Comparison of ENCODE assay signal across 18 cellular contexts in the genomic region with DNA sequence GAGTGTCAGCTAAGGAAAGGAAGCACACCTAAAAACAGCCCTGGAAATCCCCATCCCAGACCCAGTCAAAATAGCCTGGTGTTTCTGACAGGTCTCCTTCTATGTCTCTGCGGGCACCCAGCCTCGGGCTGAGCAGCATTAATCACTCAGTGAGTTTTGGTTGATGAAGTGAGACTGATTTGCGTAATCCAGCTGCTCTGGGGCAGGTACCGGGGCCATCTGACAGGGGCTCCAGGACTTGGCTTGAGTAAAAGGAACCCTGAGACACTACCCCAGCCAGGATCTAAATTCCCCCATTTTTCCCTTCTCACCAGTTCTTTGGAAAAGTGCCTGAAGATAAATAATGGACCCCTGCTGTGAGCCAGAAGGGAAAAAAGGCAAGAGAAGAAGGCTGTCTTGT. TPM values are rescaled to one million over a fixed set of nuclear protein-coding genes. Genes with fewer than 3 reads are reported as not detected.
DNase-seq lines count a peak whose midpoint lies in the region; ATAC-seq and TF ChIP-seq lines count a peak whose summit lies in the region.
"Had no signal": no experiment of that assay in that cellular context is flagged by ENCODE, and none has a peak within 500 bp of the region (broad histone marks: within the 10 kb centered on the region; RNA-seq: fewer than 3 reads in every experiment).

No MANE protein-coding gene starts in this region.

- H3K4me2 ChIP-seq in hepatocyte = no peak overlapping the region

- no peaks in the 10 kb centered on the region for H3K9me3 ChIP-seq in breast epithelium
- no peaks in the 10 kb centered on the region for H3K9me3 ChIP-seq in hepatocyte (ENCODE audit: low read depth)

- no peaks in the 10 kb centered on the region for H3K27me3 ChIP-seq in breast epithelium
- no peaks in the 10 kb centered on the region for H3K27me3 ChIP-seq in hepatocyte

- TF ChIP-seq POLR2A in breast epithelium (IDR thresholded peaks at IDR 0.05) = no peak

- ATAC-seq in HG03045 (IDR thresholded peaks at IDR 0.05; ENCODE audit: unreplicated experiment) (no peak), HG02852 (IDR thresholded peaks at IDR 0.05; ENCODE audit: unreplicated experiment) (no peak)
- ATAC-seq: activated CD8-positive, alpha-beta T cell treated with anti-CD3 and anti-CD28 coated beads for 36 hours; natural killer cell treated with Interleukin-12 subunit alpha and Interleukin-12 subunit beta and Interleukin-15 and Interleukin-18, amount 100 ng/mL, for 72 hours; sciatic nerve had no signal

- peak overlapping the region; percentile 74 to 80 for H3K27ac ChIP-seq in breast epithelium
- H3K27ac ChIP-seq in hepatocyte = peak overlapping the region; percentile 23
- H3K27ac ChIP-seq in skin epidermis = peak overlapping the region in 14 of 21 experiments; percentile 13 to 70 (median 52)

- TF ChIP-seq CTCF in breast epithelium (IDR thresholded peaks at IDR 0.05) (no peak), hepatocyte (IDR thresholded peaks at IDR 0.05; ENCODE audit: poor library complexity) (no peak)

- H2AFZ ChIP-seq in hepatocyte = no peak overlapping the region

- intact Hi-C loops in breast epithelium (cut with DNase I; ENCODE audit: low total_unique reads) = no loop called here

- 47% methylated on average over 4 of the region's 4 CpGs for WGBS in hepatocyte (ENCODE audit: low lambda C conversion rate, missing lambda C conversion rate)

- H3K4me1 ChIP-seq in breast epithelium = no peaks in the 10 kb centered on the region
- H3K4me1 ChIP-seq in hepatocyte (ENCODE audit: insufficient read depth) = peaks cover 14% of the 10 kb centered on the region

- H3K79me2 ChIP-seq in hepatocyte = no peaks in the 10 kb centered on the region

- H4K20me1 ChIP-seq in hepatocyte (ENCODE audit: insufficient read depth, poor library complexity, severe bottlenecking) = no peaks in the 10 kb centered on the region

- peak overlapping the region in 2 of 3 donors; percentile 40 to 52 for H3K4me3 ChIP-seq in breast epithelium
- H3K4me3 ChIP-seq in hepatocyte = no peak overlapping the region
- H3K4me3 ChIP-seq in skin epidermis = peak overlapping the region in 6 of 7 experiments; percentile 5 to 20 (median 12)

- no peaks in the 10 kb centered on the region for H3K36me3 ChIP-seq in breast epithelium
- H3K36me3 ChIP-seq in hepatocyte (replicated peaks; ENCODE audit: insufficient read depth, low read depth) = no peaks in the 10 kb centered on the region

- peak; percentile 14 for DNase-seq in NCI-H2227 (lab: John Stamatoyannopoulos, UW; ENCODE audit: unreplicated experiment)
- DNase-seq in NCI-H2227 treated with DMSO at 0.1 percent for 48 hours (lab: John Stamatoyannopoulos, UW) = no peak
- DNase-seq in breast epithelium (ENCODE audit: low spot score in 2 of 2) = no peak
- no peak for DNase-seq in hepatocyte (ENCODE audit: low spot score)
- no peak for DNase-seq in NCI-H1436 (lab: John Stamatoyannopoulos, UW)
- DNase-seq: activated CD8-positive, alpha-beta T cell treated with anti-CD3 and anti-CD28 coated beads for 36 hours; aorta; CD8-positive, alpha-beta memory T cell; effector CD8-positive, alpha-beta T cell; foreskin melanocyte; GDM1; immature natural killer cell; T1000 had no signal

- no peaks in the 10 kb centered on the region for H3K9me2 ChIP-seq in hepatocyte (replicated peaks; ENCODE audit: insufficient read depth)

RNA-seq across cellular contexts. Expression of a gene that starts 0.6 kb away (rescaled TPM):
- total RNA-seq in breast epithelium (10 to 100 TPM in 2 of 3 donors, under 1 TPM in 1; 0.16 to 52.7 (median 10.5) TPM), hepatocyte (1.4 and 1.7 TPM in 2 replicates)
- 0.84 and 0.98 TPM in 2 replicates for polyA plus RNA-seq in hepatocyte
- polyA plus RNA-seq: aorta; CD8-positive, alpha-beta memory T cell had no signal

Comparison
In these comparisons a context has a peak if more than half of its experiments do, and no peak if none do; other contexts are left out.
1. H3K27ac ChIP-seq: peak in every context shown above with its lines; median percentile 77 in breast epithelium; 52 in skin epidermis; 23 in hepatocyte.